In genomic region chr5:113047733-113048652, GRCh38 we compare ENCODE assay signal across 9 cellular contexts.
A peak's percentile ranks its signal among the peaks of the same experiment; 100 is the strongest.
DNase-seq lines count a peak whose midpoint lies in the region; ATAC-seq and TF ChIP-seq lines count a peak whose summit lies in the region.
"Had no signal": no experiment of that assay in that cellular context is flagged by ENCODE, and none has a peak within 500 bp of the region (broad histone marks: within the 10 kb centered on the region; RNA-seq: fewer than 3 reads in every experiment).

No MANE protein-coding gene starts in this region.

- H3K4me3 Mint-ChIP-seq in IgD-negative memory B cell: peak overlapping the region; percentile 5 to 92 (median 78)
- no peak overlapping the region for H3K4me3 Mint-ChIP-seq in natural killer cell treated with Interleukin-12 subunit alpha and Interleukin-12 subunit beta and Interleukin-15 and Interleukin-18, amount 100 ng/mL, for 72 hours

- DNase-seq in H7 (peak; percentile 7), left lobe of liver (ENCODE audit: low spot score) (no peak), hepatic stellate cell (ENCODE audit: low spot score) (no peak), cortex of kidney (lab: John Stamatoyannopoulos, UW) (no peak)
- DNase-seq in natural killer cell treated with Interleukin-12 subunit alpha and Interleukin-12 subunit beta and Interleukin-15 and Interleukin-18, amount 100 ng/mL, for 72 hours (ENCODE audit: low spot score): no peak
- DNase-seq: left cardiac atrium had no signal

- H3K27me3 ChIP-seq in H7 (ENCODE audit: control insufficient read depth, insufficient read depth, low read length): no peaks in the 10 kb centered on the region

- H3K27ac Mint-ChIP-seq in IgD-negative memory B cell: peak overlapping the region in 2 of 3 donors; percentile 7 to 63
- no peak overlapping the region for H3K27ac Mint-ChIP-seq in natural killer cell treated with Interleukin-12 subunit alpha and Interleukin-12 subunit beta and Interleukin-15 and Interleukin-18, amount 100 ng/mL, for 72 hours

- H3K36me3 Mint-ChIP-seq in IgD-negative memory B cell: no peaks in the 10 kb centered on the region
- no peaks in the 10 kb centered on the region for H3K36me3 Mint-ChIP-seq in natural killer cell treated with Interleukin-12 subunit alpha and Interleukin-12 subunit beta and Interleukin-15 and Interleukin-18, amount 100 ng/mL, for 72 hours

- no peaks in the 10 kb centered on the region for H3K9me3 Mint-ChIP-seq in IgD-negative memory B cell
- H3K9me3 Mint-ChIP-seq in natural killer cell treated with Interleukin-12 subunit alpha and Interleukin-12 subunit beta and Interleukin-15 and Interleukin-18, amount 100 ng/mL, for 72 hours: no peaks in the 10 kb centered on the region

- no peaks in the 10 kb centered on the region for H3K27me3 Mint-ChIP-seq in IgD-negative memory B cell
- H3K27me3 Mint-ChIP-seq in natural killer cell treated with Interleukin-12 subunit alpha and Interleukin-12 subunit beta and Interleukin-15 and Interleukin-18, amount 100 ng/mL, for 72 hours: no peaks in the 10 kb centered on the region

- no peak for TF ChIP-seq POLR2A in GM18505 (IDR thresholded peaks at IDR 0.05; ENCODE audit: borderline replicate concordance, extremely low read depth, insufficient read depth, insufficient read length)

- no peak overlapping the region for H3K4me3 ChIP-seq in H7 (ENCODE audit: insufficient read depth, low read depth, low read length)

- peaks cover 8 to 15% (median 15%) of the 10 kb centered on the region in 3 donors for H3K4me1 Mint-ChIP-seq in IgD-negative memory B cell
- peaks cover 4 to 9% of the 10 kb centered on the region in 2 donors for H3K4me1 Mint-ChIP-seq in natural killer cell treated with Interleukin-12 subunit alpha and Interleukin-12 subunit beta and Interleukin-15 and Interleukin-18, amount 100 ng/mL, for 72 hours (ENCODE audit: low read depth in 2 of 2)

- peak; percentile 86 for ATAC-seq in GM18505 (IDR thresholded peaks at IDR 0.05; ENCODE audit: unreplicated experiment)
- ATAC-seq in left lobe of liver: peak; percentile 25
- no peak for ATAC-seq in natural killer cell treated with Interleukin-12 subunit alpha and Interleukin-12 subunit beta and Interleukin-15 and Interleukin-18, amount 100 ng/mL, for 72 hours
- no peak for ATAC-seq in activated CD4-positive, CD25-positive, alpha-beta regulatory T cell treated with anti-CD3 and anti-CD28 coated beads, Interleukin-2, amount 50 U/mL, for 24 hours

- H3K36me3 ChIP-seq in H7 (replicated peaks; ENCODE audit: control insufficient read depth, insufficient read depth, low read length): no peaks in the 10 kb centered on the region

Comparison
In these comparisons a context has a peak if more than half of its experiments do, and no peak if none do; other contexts are left out.
1. ATAC-seq: peak in GM18505 (single experiment) and left lobe of liver (single experiment); none in natural killer cell treated with Interleukin-12 subunit alpha and Interleukin-12 subunit beta and Interleukin-15 and Interleukin-18, amount 100 ng/mL, for 72 hours (0 of 2) and activated CD4-positive, CD25-positive, alpha-beta regulatory T cell treated with anti-CD3 and anti-CD28 coated beads, Interleukin-2, amount 50 U/mL, for 24 hours (0 of 2).
2. H3K27ac Mint-ChIP-seq: peak in IgD-negative memory B cell (2 of 3); none in natural killer cell treated with Interleukin-12 subunit alpha and Interleukin-12 subunit beta and Interleukin-15 and Interleukin-18, amount 100 ng/mL, for 72 hours (0 of 2).